Comparison of ENCODE assay signal across 9 cellular contexts in genomic region chr1:244350027-244350426, GRCh38.
DNase-seq lines count a peak whose midpoint lies in the region; ATAC-seq and TF ChIP-seq lines count a peak whose summit lies in the region.
"Had no signal": no experiment of that assay in that cellular context is flagged by ENCODE, and none has a peak within 500 bp of the region (broad histone marks: within the 10 kb centered on the region; RNA-seq: fewer than 3 reads in every experiment).

No MANE protein-coding gene starts in this region.

- H3K4me2 ChIP-seq in smooth muscle cell = peak overlapping the region; percentile 41

- H3K27ac Mint-ChIP-seq in T-cell = no peak overlapping the region

- WGBS in smooth muscle cell (ENCODE audit: low lambda C conversion rate) = 82% methylated on average over 6 of the region's 6 CpGs

- no peaks in the 10 kb centered on the region for H4K20me1 ChIP-seq in smooth muscle cell (ENCODE audit: low read depth)

- CTCF ChIA-PET in T-cell (lab: Charles Lee) = no interaction called here

- no peaks in the 10 kb centered on the region for H3K27me3 Mint-ChIP-seq in activated T-cell treated with anti-CD3 and anti-CD28 coated beads, Interleukin-2, amount 50 U/mL, for 4 hours (ENCODE audit: low read depth)
- H3K27me3 Mint-ChIP-seq in T-cell = peaks cover 3 to 5% of the 10 kb centered on the region in 2 donors

- no peak overlapping the region for H3K4me3 ChIP-seq in smooth muscle cell

- H3K4me1 Mint-ChIP-seq in activated T-cell treated with anti-CD3 and anti-CD28 coated beads, Interleukin-2, amount 50 U/mL, for 4 hours (ENCODE audit: low read depth) = peaks cover 9% of the 10 kb centered on the region
- peaks cover 0 to 13% (median 7%) of the 10 kb centered on the region in 3 donors for H3K4me1 Mint-ChIP-seq in T-cell

- H3K9me3 ChIP-seq in smooth muscle cell (replicated peaks; ENCODE audit: low read depth) = no peaks in the 10 kb centered on the region

- H3K27ac ChIP-seq in smooth muscle cell (ENCODE audit: low read depth) = peak overlapping the region; percentile 83

- no peaks in the 10 kb centered on the region for H3K27me3 ChIP-seq in smooth muscle cell (ENCODE audit: low read depth)

- no peaks in the 10 kb centered on the region for H3K36me3 ChIP-seq in smooth muscle cell (ENCODE audit: low read depth)

- H3K9ac ChIP-seq in smooth muscle cell (ENCODE audit: low read depth) = no peak overlapping the region

- no peaks in the 10 kb centered on the region for H3K36me3 Mint-ChIP-seq in activated T-cell treated with anti-CD3 and anti-CD28 coated beads, Interleukin-2, amount 50 U/mL, for 4 hours (ENCODE audit: insufficient read depth)
- H3K36me3 Mint-ChIP-seq in T-cell = no peaks in the 10 kb centered on the region

- H2AFZ ChIP-seq in smooth muscle cell (ENCODE audit: low read depth) = no peak overlapping the region

- peaks cover 44% of the 10 kb centered on the region for H3K4me1 ChIP-seq in smooth muscle cell (ENCODE audit: low read depth)

- H3K79me2 ChIP-seq in smooth muscle cell (ENCODE audit: low read depth) = no peaks in the 10 kb centered on the region

- peak; percentile 46 to 56 for ATAC-seq in activated T-cell treated with anti-CD3 and anti-CD28 coated beads, Interleukin-2, amount 50 U/mL, for 4 hours
- ATAC-seq in HG02938 (IDR thresholded peaks at IDR 0.05; ENCODE audit: unreplicated experiment) (peak; percentile 87), T-cell (replicated peaks in 1 of 4) (no peak)

- TF ChIP-seq CTCF in smooth muscle cell (IDR thresholded peaks at IDR 0.05; ENCODE audit: borderline replicate concordance, insufficient read depth, poor library complexity, severe bottlenecking) = no peak

- no peak for DNase-seq in activated T-cell treated with anti-CD3 and anti-CD28 coated beads, Interleukin-2, amount 50 U/mL, for 4 hours
- no peak for DNase-seq in activated T-cell treated with anti-CD3 and anti-CD28 coated beads, Interleukin-2, amount 50 U/mL, for 48 hours
- DNase-seq in NOMO-1 treated with dmso at 0.1 percent for 144 hours (lab: John Stamatoyannopoulos, UW; ENCODE audit: unreplicated experiment) (peak; percentile 31), smooth muscle cell (lab: John Stamatoyannopoulos, UW; ENCODE audit: unreplicated experiment) (no peak), retina (no peak), T-cell (no peak), kidney tubule cell (ENCODE audit: low spot score) (no peak)
- DNase-seq: Right ventricle myocardium superior had no signal

- H3K9me3 Mint-ChIP-seq in activated T-cell treated with anti-CD3 and anti-CD28 coated beads, Interleukin-2, amount 50 U/mL, for 4 hours = no peaks in the 10 kb centered on the region
- no peaks in the 10 kb centered on the region for H3K9me3 Mint-ChIP-seq in T-cell

- POLR2A ChIA-PET in T-cell (lab: Charles Lee) = no interaction called here

- peak overlapping the region; percentile 5 for H3K4me3 Mint-ChIP-seq in activated T-cell treated with anti-CD3 and anti-CD28 coated beads, Interleukin-2, amount 50 U/mL, for 4 hours
- peak overlapping the region in 1 of 3 donors; percentile 21 for H3K4me3 Mint-ChIP-seq in T-cell

- H3F3A ChIP-seq in smooth muscle cell (ENCODE audit: low read depth) = peaks cover 30% of the 10 kb centered on the region

Comparison
In these comparisons a context has a peak if more than half of its experiments do, and no peak if none do; other contexts are left out.
1. ATAC-seq: peak in activated T-cell treated with anti-CD3 and anti-CD28 coated beads, Interleukin-2, amount 50 U/mL, for 4 hours (2 of 2) and HG02938 (single experiment); none in T-cell (0 of 4).